In genomic region chr13:48402325-48402962, GRCh38 we compare ENCODE assay signal across 10 cellular contexts. TPM values are rescaled to one million over a fixed set of nuclear protein-coding genes. Genes with fewer than 3 reads are reported as not detected.
DNase-seq lines count a peak whose midpoint lies in the region; ATAC-seq and TF ChIP-seq lines count a peak whose summit lies in the region.
"Had no signal": no experiment of that assay in that cellular context is flagged by ENCODE, and none has a peak within 500 bp of the region (broad histone marks: within the 10 kb centered on the region; RNA-seq: fewer than 3 reads in every experiment).

No MANE protein-coding gene starts in this region.

- no peaks in the 10 kb centered on the region for H3K27me3 Mint-ChIP-seq in CD8-positive, alpha-beta memory T cell
- H3K27me3 Mint-ChIP-seq in HFFc6 (ENCODE audit: insufficient read depth) (no peaks in the 10 kb centered on the region), MCF 10A (ENCODE audit: insufficient read depth, unreplicated experiment) (no peaks in the 10 kb centered on the region)

- intact Hi-C loops in MCF 10A (cut with micrococcal nuclease) (no loop called here), prostate gland (cut with DNase I) (loop anchor here (2.0 to 5.0 kb wide), 2 partner anchors 30 to 170 kb away; no protein-coding TSS in a partner anchor), colonic mucosa (cut with DNase I) (loop anchor here (10.0 kb wide), 1 partner anchor 172 kb away; no protein-coding TSS in a partner anchor)

- H3K36me3 ChIP-seq in CD8-positive, alpha-beta memory T cell (ENCODE audit: insufficient read depth, low read length): no peaks in the 10 kb centered on the region
- H3K36me3 ChIP-seq in prostate gland: no peaks in the 10 kb centered on the region
- H3K36me3 ChIP-seq in colonic mucosa: no peaks in the 10 kb centered on the region

- ATAC-seq in HG03378 (IDR thresholded peaks at IDR 0.05; ENCODE audit: unreplicated experiment): no peak
- ATAC-seq: body of pancreas had no signal

- WGBS in prostate gland: 66% methylated on average over 3 of the region's 3 CpGs

- no TSS peak for BruUV-seq in MCF 10A (replicated peaks; lab: Mats Ljungman, UMichigan)

- H3K27me3 ChIP-seq in CD8-positive, alpha-beta memory T cell (ENCODE audit: insufficient read depth, low read length, poor library complexity, severe bottlenecking): no peaks in the 10 kb centered on the region
- H3K27me3 ChIP-seq in prostate gland (replicated peaks; ENCODE audit: insufficient read depth) (no peaks in the 10 kb centered on the region), colonic mucosa (no peaks in the 10 kb centered on the region)
- H3K27me3 ChIP-seq: body of pancreas had no signal

- no peaks in the 10 kb centered on the region for H3K9me3 Mint-ChIP-seq in CD8-positive, alpha-beta memory T cell
- H3K9me3 Mint-ChIP-seq in HFFc6 (no peaks in the 10 kb centered on the region), MCF 10A (ENCODE audit: unreplicated experiment) (no peaks in the 10 kb centered on the region)

- peaks cover 0 to 2% (median 0%) of the 10 kb centered on the region in 3 donors for H3K36me3 Mint-ChIP-seq in CD8-positive, alpha-beta memory T cell
- peaks cover 5% of the 10 kb centered on the region for H3K36me3 Mint-ChIP-seq in HFFc6 (ENCODE audit: low read depth)
- H3K36me3 Mint-ChIP-seq in MCF 10A (ENCODE audit: insufficient read depth, unreplicated experiment): peaks cover 21% of the 10 kb centered on the region

- H3K27ac Mint-ChIP-seq in CD8-positive, alpha-beta memory T cell: peak overlapping the region; percentile 64 to 90 (median 76)
- H3K27ac Mint-ChIP-seq in HFFc6 (peak overlapping the region; percentile 51), MCF 10A (ENCODE audit: low read depth, unreplicated experiment) (peak overlapping the region; percentile 71)

- TF ChIP-seq POLR2A in prostate gland (IDR thresholded peaks at IDR 0.05): no peak
- no peak for TF ChIP-seq POLR2A in erythroblast (IDR thresholded peaks at IDR 0.05; ENCODE audit: low read length)

- CTCF ChIA-PET in CD8-positive, alpha-beta memory T cell (lab: Charles Lee): interaction anchor here (1.0 to 3.1 kb wide), 3 partner anchors 168 to 276 kb away, joined by 4 to 20 read pairs (median 4); no protein-coding TSS in a partner anchor
- CTCF ChIA-PET in MCF 10A (lab: Yijun Ruan, JAX): interaction anchor here (0.6 to 1.6 kb wide), 3 partner anchors 10 to 311 kb away, joined by 3 to 4 read pairs (median 4); partner anchors contain the start of gene LPAR6

- no peak overlapping the region for H3K4me3 ChIP-seq in CD8-positive, alpha-beta memory T cell (ENCODE audit: low read length)
- H3K4me3 ChIP-seq in prostate gland (no peak overlapping the region), colonic mucosa (no peak overlapping the region)
- H3K4me3 ChIP-seq: body of pancreas had no signal

- TF ChIP-seq CTCF in HFFc6 (IDR thresholded peaks at IDR 0.05) (no peak), MCF 10A (IDR thresholded peaks at IDR 0.05; ENCODE audit: unreplicated experiment) (no peak), prostate gland (IDR thresholded peaks at IDR 0.05) (no peak), colonic mucosa (IDR thresholded peaks at IDR 0.05) (no peak)

- H3K9me3 ChIP-seq in CD8-positive, alpha-beta memory T cell (ENCODE audit: low read length): no peaks in the 10 kb centered on the region
- no peaks in the 10 kb centered on the region for H3K9me3 ChIP-seq in prostate gland
- H3K9me3 ChIP-seq in colonic mucosa: no peaks in the 10 kb centered on the region
- H3K9me3 ChIP-seq: body of pancreas had no signal

- peaks cover 52% of the 10 kb centered on the region for H3K4me1 ChIP-seq in CD8-positive, alpha-beta memory T cell (ENCODE audit: insufficient read depth, low read length)
- peaks cover 11% of the 10 kb centered on the region for H3K4me1 ChIP-seq in prostate gland (replicated peaks)
- no peaks in the 10 kb centered on the region for H3K4me1 ChIP-seq in colonic mucosa

- H3K27ac ChIP-seq in CD8-positive, alpha-beta memory T cell (ENCODE audit: low read depth, low read length): no peak overlapping the region
- peak overlapping the region; percentile 69 to 72 for H3K27ac ChIP-seq in prostate gland
- no peak overlapping the region for H3K27ac ChIP-seq in colonic mucosa

- peak overlapping the region in 5 of 7 donors; percentile 44 to 61 (median 53) for H3K4me3 Mint-ChIP-seq in CD8-positive, alpha-beta memory T cell
- H3K4me3 Mint-ChIP-seq in HFFc6: no peak overlapping the region
- no peak overlapping the region for H3K4me3 Mint-ChIP-seq in MCF 10A (ENCODE audit: unreplicated experiment)

- POLR2A ChIA-PET in CD8-positive, alpha-beta memory T cell (lab: Charles Lee): no interaction called here
- POLR2A ChIA-PET in MCF 10A (lab: Yijun Ruan, JAX): interaction anchor here (0.6 to 3.9 kb wide), 11 partner anchors 10 to 177 kb away, joined by 3 to 42 read pairs (median 3); partner anchors contain the start of genes ITM2B and LPAR6

- no peak overlapping the region for H3K9ac ChIP-seq in colonic mucosa (ENCODE audit: low read depth in 2 of 2, low read length in 2 of 2)

- DNase-seq in CD8-positive, alpha-beta memory T cell: no peak
- DNase-seq in HFFc6 (no peak), MCF 10A (ENCODE audit: unreplicated experiment) (peak; percentile 30), prostate gland (ENCODE audit: low spot score) (no peak), colonic mucosa (no peak), AG08395 (ENCODE audit: low spot score) (no peak), erythroblast (lab: John Stamatoyannopoulos, UW) (no peak)
- DNase-seq: body of pancreas, NCI-H82 had no signal

- peaks cover 68 to 95% (median 93%) of the 10 kb centered on the region in 3 donors for H3K4me1 Mint-ChIP-seq in CD8-positive, alpha-beta memory T cell
- H3K4me1 Mint-ChIP-seq in HFFc6 (ENCODE audit: low read depth): peaks cover 72% of the 10 kb centered on the region
- H3K4me1 Mint-ChIP-seq in MCF 10A (ENCODE audit: insufficient read depth, unreplicated experiment): peaks cover 46% of the 10 kb centered on the region

RNA-seq across cellular contexts. Expression of gene LPAR6, which starts 10.5 kb away (rescaled TPM):
- total RNA-seq in CD8-positive, alpha-beta memory T cell: 1 to 10 TPM; 7.9 to 8.8 TPM
- polyA plus RNA-seq in CD8-positive, alpha-beta memory T cell: 34.2 TPM
- total RNA-seq in HFFc6 (2021; fragmentation: NEBNext Ultra II Directional; extraction: Animal tissue kit (Norgen Biotek cat#: 25700)): 1 to 10 TPM; 4.8 to 6.7 (median 5.7) TPM
- total RNA-seq in MCF 10A (2022) (2.2 and 3.1 TPM in 2 replicates), prostate gland (10 to 100 TPM; 17.3 to 66.5 TPM), colonic mucosa (10 to 100 TPM in 1 of 2 donors, 1 to 10 TPM in 1; 4.9 to 17.8 TPM)

Comparison
In these comparisons a context has a peak if more than half of its experiments do, and no peak if none do; other contexts are left out.
1. H3K27ac ChIP-seq: peak in prostate gland (2 of 2); none in CD8-positive, alpha-beta memory T cell (single experiment) and colonic mucosa (single experiment).
2. H3K4me3 Mint-ChIP-seq: peak in CD8-positive, alpha-beta memory T cell (5 of 7); none in HFFc6 (single experiment) and MCF 10A (single experiment).
3. Peak in every context shown above with its lines, with median percentiles within 50 percentile points of each other: H3K27ac Mint-ChIP-seq.